Comparison of ENCODE assay signal across 7 cellular contexts in the genomic region with DNA sequence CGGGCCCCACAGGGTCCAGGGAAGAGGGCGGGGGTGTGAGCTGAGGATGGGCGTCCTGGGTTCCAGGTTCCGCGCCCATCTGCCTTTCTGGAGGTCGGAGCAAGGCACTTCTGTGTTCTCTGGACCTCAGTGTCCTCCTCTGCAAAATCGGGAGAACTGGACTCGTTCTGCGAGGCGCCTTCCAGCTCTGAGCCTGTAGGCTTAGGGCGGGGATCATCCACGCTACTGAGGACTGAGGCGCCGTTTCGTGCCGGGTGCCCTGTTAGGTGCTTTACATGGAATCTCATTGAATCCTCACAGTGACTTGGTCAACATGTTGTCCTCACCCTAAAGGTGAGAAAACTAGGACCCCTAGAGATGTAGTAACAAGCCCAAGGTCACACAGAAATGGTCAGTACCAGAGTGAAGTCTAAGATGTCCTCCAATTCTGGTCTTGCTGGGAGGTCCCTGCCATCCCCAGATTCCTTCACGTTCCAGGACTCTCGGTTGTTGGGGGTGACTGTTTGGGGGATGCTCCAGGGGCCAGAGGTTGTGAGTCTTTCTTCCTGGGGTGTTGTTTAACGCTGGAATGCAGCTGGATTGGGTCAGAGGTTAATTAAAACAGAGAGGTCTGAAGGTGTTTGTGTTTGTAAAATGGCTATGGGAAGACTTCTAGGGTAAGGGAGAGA. TPM values are rescaled to one million over a fixed set of nuclear protein-coding genes. Genes with fewer than 3 reads are reported as not detected.
DNase-seq lines count a peak whose midpoint lies in the region; ATAC-seq and TF ChIP-seq lines count a peak whose summit lies in the region.

No MANE protein-coding gene starts in this region.

- no peak for TF ChIP-seq CTCF in mesothelial cell of epicardium (IDR thresholded peaks at IDR 0.05; ENCODE audit: unreplicated experiment)

- H3K9ac ChIP-seq in endocrine pancreas (ENCODE audit: control insufficient read depth, insufficient read depth, low read length), result peak overlapping the region; percentile 45

- H3K27me3 ChIP-seq in endocrine pancreas (ENCODE audit: control insufficient read depth, insufficient read depth, low read length), result no peaks in the 10 kb centered on the region

- no peaks in the 10 kb centered on the region for H3K36me3 ChIP-seq in endocrine pancreas (ENCODE audit: control insufficient read depth, insufficient read depth, low read length)

- peak overlapping the region; percentile 81 for H3K4me3 ChIP-seq in endocrine pancreas (ENCODE audit: control insufficient read depth, insufficient read depth, low read length)

- peaks cover 3% of the 10 kb centered on the region for H3K36me3 Mint-ChIP-seq in mesothelial cell of epicardium

- peaks cover 6% of the 10 kb centered on the region for H3K9me3 Mint-ChIP-seq in mesothelial cell of epicardium

- H3K4me3 Mint-ChIP-seq in mesothelial cell of epicardium, result peak overlapping the region; percentile 68

- DNase-seq in NCI-H345 (lab: John Stamatoyannopoulos, UW) (peak; percentile 47), mesothelial cell of epicardium (ENCODE audit: low spot score in 2 of 2, unreplicated experiment in 2 of 2) (no peak)
- no peak for DNase-seq in activated CD8-positive, alpha-beta memory T cell treated with anti-CD3 and anti-CD28 coated beads, Interleukin-2, amount 50 U/mL, for 48 hours

- peak; percentile 21 for ATAC-seq in GM19351 (IDR thresholded peaks at IDR 0.05; ENCODE audit: unreplicated experiment)
- ATAC-seq in GM21381 (IDR thresholded peaks at IDR 0.05; ENCODE audit: unreplicated experiment), result no peak
- ATAC-seq in GM21528 (IDR thresholded peaks at IDR 0.05; ENCODE audit: low FRiP score, unreplicated experiment), result no peak

- peaks cover 22% of the 10 kb centered on the region for H3K4me1 Mint-ChIP-seq in mesothelial cell of epicardium

- H3K4me1 ChIP-seq in endocrine pancreas (ENCODE audit: control insufficient read depth, insufficient read depth, low read length), result peaks cover 5% of the 10 kb centered on the region

- H3K27me3 Mint-ChIP-seq in mesothelial cell of epicardium (ENCODE audit: low read depth), result peaks cover 21% of the 10 kb centered on the region

- H3K9me3 ChIP-seq in endocrine pancreas (ENCODE audit: control insufficient read depth, low read length), result no peaks in the 10 kb centered on the region

- peak overlapping the region; percentile 39 for H3K27ac Mint-ChIP-seq in mesothelial cell of epicardium

RNA-seq across cellular contexts. Expression of a gene that starts 0.7 kb away (rescaled TPM):
- total RNA-seq in mesothelial cell of epicardium, result 5.3 to 5.7 TPM (median 5.6 TPM) in 3 replicates
